In the genomic region with DNA sequence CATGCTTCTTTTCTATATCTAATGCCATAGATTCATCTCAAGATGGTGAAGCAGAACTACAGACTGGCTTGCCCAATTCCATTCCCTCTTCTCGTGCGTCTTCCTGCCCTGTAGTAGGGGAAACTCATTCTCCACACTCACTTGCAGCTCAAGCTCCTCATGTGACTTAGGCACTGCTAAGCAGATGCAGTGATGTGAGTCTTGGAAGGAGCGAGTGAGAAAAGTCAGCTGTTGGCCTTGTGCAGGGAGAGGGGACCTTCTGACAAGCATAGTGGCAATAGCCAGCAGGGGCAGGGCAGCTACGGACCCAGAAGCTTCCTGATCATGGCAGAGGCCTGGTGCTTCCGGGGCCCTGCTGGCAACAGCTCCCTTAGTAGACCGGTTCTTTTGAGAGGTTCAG, we compare ENCODE assay signal across 15 cellular contexts.
A peak's percentile ranks its signal among the peaks of the same experiment; 100 is the strongest.
DNase-seq lines count a peak whose midpoint lies in the region; ATAC-seq and TF ChIP-seq lines count a peak whose summit lies in the region.
"Had no signal": no experiment of that assay in that cellular context is flagged by ENCODE, and none has a peak within 500 bp of the region (broad histone marks: within the 10 kb centered on the region; RNA-seq: fewer than 3 reads in every experiment).

No MANE protein-coding gene starts in this region.

- WGBS in heart left ventricle, 4 donors, result 71 to 91% (median 86%) methylated on average over 6 of the region's 6 CpGs
- WGBS in prostate gland, result 77% methylated on average over 6 of the region's 6 CpGs

- peaks cover 0 to 7% of the 10 kb centered on the region in 2 donors for H3K9me3 Mint-ChIP-seq in effector memory CD8-positive, alpha-beta T cell
- no peaks in the 10 kb centered on the region for H3K9me3 Mint-ChIP-seq in stimulated activated memory B cell treated with anti-CD40 and anti-IgM and Interleukin-4, amounts not matched to agents 10 μg/mL and 1 μg/mL and 100 μg/mL, for 72 hours

- TF ChIP-seq CTCF in heart left ventricle (IDR thresholded peaks at IDR 0.05) (no peak), prostate gland (IDR thresholded peaks at IDR 0.05) (no peak)

- H3K27ac Mint-ChIP-seq in effector memory CD8-positive, alpha-beta T cell, result peak overlapping the region; percentile 49 to 86
- H3K27ac Mint-ChIP-seq in stimulated activated memory B cell treated with anti-CD40 and anti-IgM and Interleukin-4, amounts not matched to agents 10 μg/mL and 1 μg/mL and 100 μg/mL, for 72 hours, result peak overlapping the region; percentile 8

- H3K36me3 ChIP-seq in heart left ventricle (no peaks in the 10 kb centered on the region), KOPT-K1 (ENCODE audit: insufficient read depth, low read length) (no peaks in the 10 kb centered on the region), prostate gland (no peaks in the 10 kb centered on the region)
- H3K36me3 ChIP-seq: pancreas, thyroid gland had no signal

- H3K9me3 ChIP-seq in heart left ventricle (peaks cover 0 to 3% (median 0%) of the 10 kb centered on the region in 12 donors), KOPT-K1 (ENCODE audit: insufficient read depth, low read length, poor library complexity, severe bottlenecking) (no peaks in the 10 kb centered on the region), prostate gland (no peaks in the 10 kb centered on the region)
- H3K9me3 ChIP-seq: pancreas, thyroid gland had no signal

- peak overlapping the region in 1 of 2 donors; percentile 57 for H3K4me3 Mint-ChIP-seq in effector memory CD8-positive, alpha-beta T cell
- no peak overlapping the region for H3K4me3 Mint-ChIP-seq in stimulated activated memory B cell treated with anti-CD40 and anti-IgM and Interleukin-4, amounts not matched to agents 10 μg/mL and 1 μg/mL and 100 μg/mL, for 72 hours

- peak in 3 of 4 donors; percentile 12 to 36 (median 33) for ATAC-seq in heart left ventricle
- ATAC-seq in Right ventricle myocardium inferior, result no peak
- no peak for ATAC-seq in effector memory CD8-positive, alpha-beta T cell (replicated peaks)
- no peak for ATAC-seq in stimulated activated memory B cell treated with anti-CD40 and anti-IgM and Interleukin-4, amounts not matched to agents 10 μg/mL and 1 μg/mL and 100 μg/mL, for 72 hours

- peaks cover 0 to 62% (median 0%) of the 10 kb centered on the region in 12 donors for H3K4me1 ChIP-seq in heart left ventricle
- no peaks in the 10 kb centered on the region for H3K4me1 ChIP-seq in prostate gland (replicated peaks)
- H3K4me1 ChIP-seq: pancreas, thyroid gland had no signal

- H3K4me1 Mint-ChIP-seq in effector memory CD8-positive, alpha-beta T cell (ENCODE audit: low read depth in 2 of 2), result peaks cover 36 to 38% of the 10 kb centered on the region in 2 donors
- peaks cover 55% of the 10 kb centered on the region for H3K4me1 Mint-ChIP-seq in stimulated activated memory B cell treated with anti-CD40 and anti-IgM and Interleukin-4, amounts not matched to agents 10 μg/mL and 1 μg/mL and 100 μg/mL, for 72 hours

- H3K4me3 ChIP-seq in heart left ventricle, result no peak overlapping the region
- no peak overlapping the region for H3K4me3 ChIP-seq in prostate gland
- H3K4me3 ChIP-seq: pancreas, thyroid gland had no signal

- H3K27me3 ChIP-seq in heart left ventricle (no peaks in the 10 kb centered on the region), prostate gland (replicated peaks; ENCODE audit: insufficient read depth) (no peaks in the 10 kb centered on the region)
- H3K27me3 ChIP-seq: pancreas, thyroid gland had no signal

- intact Hi-C loops in heart left ventricle (cut with DNase I) (no loop called here), Right ventricle myocardium inferior (cut with DNase I) (no loop called here), prostate gland (cut with DNase I) (no loop called here)

- peak overlapping the region in 1 of 12 donors; percentile 5 for H3K27ac ChIP-seq in heart left ventricle
- peak overlapping the region; percentile 89 for H3K27ac ChIP-seq in KOPT-K1 (ENCODE audit: low read depth, low read length, poor library complexity, severe bottlenecking)
- H3K27ac ChIP-seq in prostate gland, result no peak overlapping the region
- H3K27ac ChIP-seq: pancreas, thyroid gland had no signal

- peaks cover 5% of the 10 kb centered on the region for H3K36me3 Mint-ChIP-seq in effector memory CD8-positive, alpha-beta T cell (ENCODE audit: insufficient read depth)
- no peaks in the 10 kb centered on the region for H3K36me3 Mint-ChIP-seq in stimulated activated memory B cell treated with anti-CD40 and anti-IgM and Interleukin-4, amounts not matched to agents 10 μg/mL and 1 μg/mL and 100 μg/mL, for 72 hours

- no peaks in the 10 kb centered on the region for H3K27me3 Mint-ChIP-seq in effector memory CD8-positive, alpha-beta T cell
- H3K27me3 Mint-ChIP-seq in stimulated activated memory B cell treated with anti-CD40 and anti-IgM and Interleukin-4, amounts not matched to agents 10 μg/mL and 1 μg/mL and 100 μg/mL, for 72 hours, result no peaks in the 10 kb centered on the region

- peak in 1 of 5 donors; percentile 35 for DNase-seq in heart left ventricle
- no peak for DNase-seq in Right ventricle myocardium inferior (ENCODE audit: missing footprints)
- no peak for DNase-seq in effector memory CD8-positive, alpha-beta T cell
- DNase-seq in DMS53 (lab: John Stamatoyannopoulos, UW), result no peak
- DNase-seq in prostate gland (ENCODE audit: low spot score), result no peak
- DNase-seq in stimulated activated CD4-positive, alpha-beta T cell treated with anti-CD3 and anti-CD28 coated beads, Interleukin-15, amount 100 ng/mL, for 24 hours, result no peak
- DNase-seq: activated T-cell treated with anti-CD3 and anti-CD28 coated beads, Interleukin-2, amount 50 U/mL, for 48 hours; MV-4-11; NCI-H2029; NCI-H446 treated with DMSO at 0.1 percent for 48 hours; stimulated activated CD4-positive, alpha-beta T cell treated with anti-CD3 and anti-CD28 coated beads, Interleukin-4, amount 100 ng/mL, for 4 hours; thyroid gland had no signal

- TF ChIP-seq POLR2A in heart left ventricle (IDR thresholded peaks at IDR 0.05) (no peak), prostate gland (IDR thresholded peaks at IDR 0.05) (no peak)

Comparison
In these comparisons a context has a peak if more than half of its experiments do, and no peak if none do; other contexts are left out.
1. ATAC-seq: peak in heart left ventricle (3 of 4); none in Right ventricle myocardium inferior (single experiment), effector memory CD8-positive, alpha-beta T cell (single experiment) and stimulated activated memory B cell treated with anti-CD40 and anti-IgM and Interleukin-4, amounts not matched to agents 10 μg/mL and 1 μg/mL and 100 μg/mL, for 72 hours (single experiment).